23 cellular contexts compared by ENCODE assay signal in the genomic region with DNA sequence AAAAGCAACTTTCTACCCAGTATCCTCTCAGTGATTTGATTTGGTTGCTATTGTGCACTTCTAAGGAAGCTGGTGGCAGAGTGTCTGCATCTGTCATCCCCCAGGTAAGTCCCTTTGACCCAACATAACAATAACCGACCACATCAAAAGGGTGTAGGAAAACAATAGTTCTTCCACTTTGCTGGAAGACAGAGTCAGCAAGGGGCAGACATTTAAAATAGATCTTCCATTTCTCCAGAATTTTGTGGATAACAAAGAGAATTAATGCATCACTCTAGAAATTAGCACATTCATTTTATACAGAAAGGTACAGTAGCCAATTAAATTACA.
"Had no signal": no experiment of that assay in that cellular context is flagged by ENCODE, and none has a peak within 500 bp of the region (broad histone marks: within the 10 kb centered on the region; RNA-seq: fewer than 3 reads in every experiment).

No MANE protein-coding gene starts in this region.

- H3K36me3 Mint-ChIP-seq: activated CD4-positive, alpha-beta memory T cell treated with anti-CD3 and anti-CD28 coated beads for 36 hours had no signal

- DNase-seq: activated B cell treated with CpG ODN at 0.5 μM for 24 hours; activated CD4-positive, alpha-beta memory T cell treated with anti-CD3 and anti-CD28 coated beads for 36 hours; activated CD4-positive, alpha-beta T cell treated with anti-CD3 and anti-CD28 coated beads for 1 hour; activated CD4-positive, alpha-beta T cell treated with anti-CD3 and anti-CD28 coated beads, Interleukin-2, amount 10 ng/mL, durations not matched to agents 7 days and 5 days; activated gamma-delta T cell; activated naive CD4-positive, alpha-beta T cell treated with anti-CD3 and anti-CD28 coated beads for 36 hours; activated T-cell treated with anti-CD3 and anti-CD28 coated beads for 4 hours; activated T-cell treated with anti-CD3 and anti-CD28 coated beads, Interleukin-2, amount 50 U/mL, for 48 hours; amygdala; cortex of kidney; Kasumi-1; NCI-H1930; NCI-H345; NCI-H510A; PC-9; SHP77 treated with DMSO at 0.1 percent for 48 hours; T-helper 17 cell; T1000 had no signal

- ATAC-seq: activated T-helper 17 cell treated with anti-CD3 and anti-CD28 coated beads, Interleukin-2, amount 50 U/mL, for 72 hours; T-helper 17 cell had no signal

- H3K4me1 Mint-ChIP-seq: activated CD4-positive, alpha-beta T cell treated with anti-CD3 and anti-CD28 coated beads, Interleukin-2, amount 10 ng/mL, durations not matched to agents 7 days and 5 days; activated T-helper 17 cell treated with anti-CD3 and anti-CD28 coated beads, Interleukin-2, amount 50 U/mL, for 72 hours; central memory CD8-positive, alpha-beta T cell had no signal

- H3K27me3 Mint-ChIP-seq: activated B cell treated with CpG ODN at 0.5 μM for 24 hours; activated CD4-positive, alpha-beta T cell treated with anti-CD3 and anti-CD28 coated beads, Interleukin-2, amount 10 ng/mL, durations not matched to agents 7 days and 5 days had no signal

- FAIRE-seq: astrocyte, TTC549 had no signal

- H3K9me3 Mint-ChIP-seq: activated CD4-positive, alpha-beta memory T cell treated with anti-CD3 and anti-CD28 coated beads for 36 hours; activated CD4-positive, alpha-beta T cell treated with anti-CD3 and anti-CD28 coated beads, Interleukin-2, amount 10 ng/mL, durations not matched to agents 7 days and 5 days; activated naive CD4-positive, alpha-beta T cell treated with anti-CD3 and anti-CD28 coated beads for 36 hours; activated T-helper 17 cell treated with anti-CD3 and anti-CD28 coated beads, Interleukin-2, amount 50 U/mL, for 72 hours; central memory CD8-positive, alpha-beta T cell had no signal

- H3K27ac Mint-ChIP-seq: activated CD4-positive, alpha-beta memory T cell treated with anti-CD3 and anti-CD28 coated beads for 36 hours; activated CD4-positive, alpha-beta T cell treated with anti-CD3 and anti-CD28 coated beads, Interleukin-2, amount 10 ng/mL, durations not matched to agents 7 days and 5 days; activated naive CD4-positive, alpha-beta T cell treated with anti-CD3 and anti-CD28 coated beads for 36 hours; activated naive CD8-positive, alpha-beta T cell; activated T-helper 17 cell treated with anti-CD3 and anti-CD28 coated beads, Interleukin-2, amount 50 U/mL, for 72 hours; T-helper 17 cell had no signal

- H3K4me3 Mint-ChIP-seq: activated B cell treated with CpG ODN at 0.5 μM for 24 hours; activated CD4-positive, alpha-beta memory T cell treated with anti-CD3 and anti-CD28 coated beads for 36 hours; activated CD4-positive, alpha-beta T cell treated with anti-CD3 and anti-CD28 coated beads, Interleukin-2, amount 10 ng/mL, durations not matched to agents 7 days and 5 days; activated naive CD4-positive, alpha-beta T cell treated with anti-CD3 and anti-CD28 coated beads for 36 hours; activated naive CD8-positive, alpha-beta T cell; activated T-helper 17 cell treated with anti-CD3 and anti-CD28 coated beads, Interleukin-2, amount 50 U/mL, for 72 hours; central memory CD8-positive, alpha-beta T cell; T-helper 17 cell had no signal
